In genomic region chr17:28726912-28727726, GRCh38 we compare ENCODE assay signal across 8 cellular contexts. TPM values are rescaled to one million over a fixed set of nuclear protein-coding genes. Genes with fewer than 3 reads are reported as not detected.
DNase-seq lines count a peak whose midpoint lies in the region; ATAC-seq and TF ChIP-seq lines count a peak whose summit lies in the region.

No MANE protein-coding gene starts in this region.

- no peak overlapping the region; the same call in 1 of the 2 replicates for H2AFZ ChIP-seq in OCI-LY1 (ENCODE audit: low read length)

- no peaks in the 10 kb centered on the region for H3K9me2 ChIP-seq in OCI-LY1 (ENCODE audit: low read depth, low read length)

- peak; percentile 95 for DNase-seq in Calu3
- DNase-seq in HuH-7 (ENCODE audit: low spot score) = peak; percentile 88
- peak; percentile 92 for DNase-seq in activated T-cell treated with anti-CD3 and anti-CD28 coated beads for 24 hours (ENCODE audit: low read depth)
- DNase-seq in epidermal melanocyte (ENCODE audit: insufficient read length, low spot score) = peak; percentile 87
- peak; percentile 95 to 97 (median 97) for DNase-seq in mucosa of descending colon
- DNase-seq in stimulated activated CD8-positive, alpha-beta memory T cell treated with anti-CD3 and anti-CD28 coated beads, Interleukin-4, amount 100 ng/mL, for 24 hours (ENCODE audit: low read depth) = peak; percentile 83

- H3K4me1 Mint-ChIP-seq in Calu3 (ENCODE audit: low read depth, unreplicated experiment) = peaks cover 37% of the 10 kb centered on the region

- BruUV-seq in Calu3 (replicated peaks; lab: Mats Ljungman, UMichigan) = no TSS peak

- H3K9me3 ChIP-seq in OCI-LY1 (ENCODE audit: low read length) (no peaks in the 10 kb centered on the region), mucosa of descending colon (no peaks in the 10 kb centered on the region)

- H3K79me2 ChIP-seq in OCI-LY1 (ENCODE audit: insufficient read depth, low read length) = no peaks in the 10 kb centered on the region

- H3K27ac Mint-ChIP-seq in Calu3 (ENCODE audit: unreplicated experiment) = peak overlapping the region; percentile 99

- H3K9ac ChIP-seq in OCI-LY1 (ENCODE audit: low read length) = peak overlapping the region; percentile 78

- no peaks in the 10 kb centered on the region for H3K9me3 Mint-ChIP-seq in Calu3 (ENCODE audit: low read depth, unreplicated experiment)

- H3K4me3 ChIP-seq in OCI-LY1 (ENCODE audit: low read depth, low read length, poor library complexity, severe bottlenecking) = peak overlapping the region; percentile 66
- H3K4me3 ChIP-seq in mucosa of descending colon = peak overlapping the region; percentile 40

- peaks cover 71% of the 10 kb centered on the region for H3K36me3 Mint-ChIP-seq in Calu3 (ENCODE audit: insufficient read depth, unreplicated experiment)

- H4K20me1 ChIP-seq in OCI-LY1 (ENCODE audit: insufficient read depth, low read length) = no peaks in the 10 kb centered on the region

- intact Hi-C loops in Calu3 (cut with micrococcal nuclease; ENCODE audit: unreplicated experiment) (loop anchor here (1.0 to 10.0 kb wide), 4 partner anchors 23 to 388 kb away; no protein-coding TSS in a partner anchor), mucosa of descending colon (cut with DNase I, micrococcal nuclease) (no loop called here)

- H3K4me3 Mint-ChIP-seq in Calu3 (ENCODE audit: low read depth, unreplicated experiment) = peak overlapping the region; percentile 89

- peak overlapping the region; percentile 91 for H3K4me2 ChIP-seq in OCI-LY1 (ENCODE audit: low read length)

- peak; percentile 94 for TF ChIP-seq CTCF in Calu3 (IDR thresholded peaks at IDR 0.05; ENCODE audit: unreplicated experiment)
- TF ChIP-seq CTCF in OCI-LY1 (IDR thresholded peaks at IDR 0.05; ENCODE audit: low read length) = peak; percentile 96
- TF ChIP-seq CTCF in mucosa of descending colon (IDR thresholded peaks at IDR 0.05) = peak; percentile 99

- H3F3A ChIP-seq in OCI-LY1 (ENCODE audit: insufficient read depth, low read length) = peaks cover 19% of the 10 kb centered on the region

- H3K27me3 ChIP-seq in OCI-LY1 (ENCODE audit: insufficient read depth, low read length) = no peaks in the 10 kb centered on the region

- ATAC-seq in GM21390 (IDR thresholded peaks at IDR 0.05; ENCODE audit: unreplicated experiment) (peak; percentile 42), mucosa of descending colon (peak; percentile 71)

- peak overlapping the region; percentile 97 for H3K27ac ChIP-seq in OCI-LY1 (ENCODE audit: low read depth, low read length, poor library complexity, severe bottlenecking)

- CTCF ChIA-PET in Calu3 (lab: Charles Lee) = interaction anchor here (0.6 to 4.8 kb wide), 27 partner anchors 8 to 390 kb away, joined by 3 to 228 read pairs (median 5); partner anchors contain the start of genes BLTP2, FAM222B, FLOT2 and PHF12

- peaks cover 34% of the 10 kb centered on the region for H3K36me3 ChIP-seq in OCI-LY1 (ENCODE audit: insufficient read depth, low read length)
- H3K36me3 ChIP-seq in mucosa of descending colon (ENCODE audit: low read depth) = peaks cover 9% of the 10 kb centered on the region

- peaks cover 53% of the 10 kb centered on the region for H3K4me1 ChIP-seq in OCI-LY1 (ENCODE audit: insufficient read depth, low read length, severe bottlenecking)
- H3K4me1 ChIP-seq in mucosa of descending colon (ENCODE audit: low read depth) = peaks cover 45% of the 10 kb centered on the region

- no peaks in the 10 kb centered on the region for H3K27me3 Mint-ChIP-seq in Calu3 (ENCODE audit: unreplicated experiment)

RNA-seq across cellular contexts. Expression of gene TLCD1, which starts 1.1 kb away (rescaled TPM):
- total RNA-seq in Calu3 (2022) (44.9 and 49.3 TPM in 2 replicates), mucosa of descending colon (10 to 100 TPM in 2 of 3 donors, 1 to 10 TPM in 1; 4.8 to 21.3 (median 16.8) TPM)

RNA-seq across cellular contexts. Expression of gene NEK8, which starts 1.5 kb away (rescaled TPM):
- 10.8 and 11.4 TPM in 2 replicates for total RNA-seq in Calu3 (2022)
- 1 to 10 TPM; 3.4 to 7.9 (median 6.8) TPM for total RNA-seq in mucosa of descending colon

RNA-seq across cellular contexts. Expression of gene RPL23A, which starts 7.3 kb away (rescaled TPM):
- 1,148 and 1,217 TPM in 2 replicates for total RNA-seq in Calu3 (2022)
- total RNA-seq in mucosa of descending colon = 1,000 to 10,000 TPM; 1,144 to 1,252 (median 1,216) TPM

RNA-seq across cellular contexts. Expression of gene RAB34, which starts 9.5 kb away (rescaled TPM):
- total RNA-seq in Calu3 (2022) (34.5 and 35.3 TPM in 2 replicates), mucosa of descending colon (10 to 100 TPM in 2 of 3 donors, 1 to 10 TPM in 1; 6.5 to 74.4 (median 19.3) TPM)

RNA-seq across cellular contexts. Expression of gene PROCA1, which starts 15.4 kb away (rescaled TPM):
- total RNA-seq in Calu3 (2022) (4.2 and 4.3 TPM in 2 replicates), mucosa of descending colon (1 to 10 TPM; 1.3 to 2.0 (median 1.8) TPM)

Comparison
In these comparisons a context has a peak if more than half of its experiments do, and no peak if none do; other contexts are left out.
1. Peak in every context shown above with its lines: DNase-seq, ATAC-seq, H3K4me3 ChIP-seq and H3K27ac ChIP-seq.